In genomic region chr1:41662656-41663437, GRCh38 we compare ENCODE assay signal across 1 cellular context.
TF ChIP-seq lines count a peak whose summit lies in the region.

No MANE protein-coding gene starts in this region.

TF ChIP-seq in HEK293, 187 proteins besides CTCF, POLR2A, EP300 and RAD21 (continued from another document and continues in another):
- TF ChIP-seq ZNF433 (tag by site-specific recombination; IDR thresholded peaks at IDR 0.05; ENCODE audit: low read depth) (no peak), ZSCAN23 (tag by site-specific recombination; IDR thresholded peaks at IDR 0.05) (0 out of 2 replicates have a peak, but pooled peaks have one; percentile 40), ZEB2 (tag by site-specific recombination; IDR thresholded peaks at IDR 0.05) (peak; percentile 63), ZNF350 (tag by site-specific recombination; IDR thresholded peaks at IDR 0.05) (no peak), ZNF837 (tag by site-specific recombination; IDR thresholded peaks at IDR 0.05) (no peak), ZNF514 (tag by site-specific recombination; IDR thresholded peaks at IDR 0.05) (no peak), TSHZ1 (tag by site-specific recombination; IDR thresholded peaks at IDR 0.05; ENCODE audit: borderline replicate concordance) (no peak), YY2 (tag by site-specific recombination; IDR thresholded peaks at IDR 0.05) (no peak), ZNF214 (tag by site-specific recombination; IDR thresholded peaks at IDR 0.05; ENCODE audit: borderline replicate concordance) (no peak), ZNF280C (tag by site-specific recombination; IDR thresholded peaks at IDR 0.05) (no peak), ZNF157 (tag by site-specific recombination; IDR thresholded peaks at IDR 0.05) (no peak), ZNF391 (tag by site-specific recombination; IDR thresholded peaks at IDR 0.05; ENCODE audit: borderline replicate concordance, low read depth) (no peak), ZNF670 (tag by site-specific recombination; IDR thresholded peaks at IDR 0.05; ENCODE audit: low read depth) (no peak), ZNF596 (tag by site-specific recombination; IDR thresholded peaks at IDR 0.05) (no peak), ZNF2 (tag by site-specific recombination; IDR thresholded peaks at IDR 0.05) (no peak), ZSCAN16 (tag by site-specific recombination; IDR thresholded peaks at IDR 0.05) (no peak), ZNF362 (tag by site-specific recombination; IDR thresholded peaks at IDR 0.05) (no peak), PRDM10 (tag by site-specific recombination; IDR thresholded peaks at IDR 0.05) (no peak), KLF1 (tag by site-specific recombination; IDR thresholded peaks at IDR 0.05) (peak; percentile 93), ZNF626 (tag by site-specific recombination; IDR thresholded peaks at IDR 0.05) (no peak), ZNF777 (tag by site-specific recombination; IDR thresholded peaks at IDR 0.05; ENCODE audit: borderline replicate concordance) (no peak), ZNF121 (tag by site-specific recombination; IDR thresholded peaks at IDR 0.05) (no peak), YY1 (tag by site-specific recombination; IDR thresholded peaks at IDR 0.05) (0 out of 2 replicates have a peak, but pooled peaks have one; percentile 25), ZNF18 (tag by site-specific recombination; IDR thresholded peaks at IDR 0.05) (no peak), ZNF280D (tag by site-specific recombination; IDR thresholded peaks at IDR 0.05) (no peak), ZFP37 (tag by site-specific recombination; IDR thresholded peaks at IDR 0.05) (no peak), PATZ1 (tag by site-specific recombination; IDR thresholded peaks at IDR 0.05) (peak; percentile 67), EGR2 (tag by site-specific recombination; IDR thresholded peaks at IDR 0.05; ENCODE audit: low read depth) (peak; percentile 6; the same call in 1 of the 2 replicates), ZSCAN18 (tag by site-specific recombination; IDR thresholded peaks at IDR 0.05) (no peak), ZXDB (tag by site-specific recombination; IDR thresholded peaks at IDR 0.05) (0 out of 2 replicates have a peak, but pooled peaks have one; percentile 38), ZFHX2 (tag by site-specific recombination; conservative IDR thresholded peaks at IDR 0.05) (no peak), ZNF404 (tag by site-specific recombination; IDR thresholded peaks at IDR 0.05) (no peak), ZNF560 (tag by site-specific recombination; IDR thresholded peaks at IDR 0.05; ENCODE audit: borderline replicate concordance) (no peak), GLI4 (tag by site-specific recombination; IDR thresholded peaks at IDR 0.05) (no peak), PBX3 (CRISPR knock-in tag; IDR thresholded peaks at IDR 0.05) (no peak), ZNF843 (tag by site-specific recombination; IDR thresholded peaks at IDR 0.05) (0 out of 2 replicates have a peak, but pooled peaks have one; percentile 14), ZNF658 (tag by site-specific recombination; IDR thresholded peaks at IDR 0.05) (no peak), ZNF830 (tag by site-specific recombination; IDR thresholded peaks at IDR 0.05; ENCODE audit: low read depth) (no peak), ZNF423 (tag by site-specific recombination; IDR thresholded peaks at IDR 0.05) (peak; percentile 73; the same call in 1 of the 2 replicates)
